ENCODE assay signal across 14 cellular contexts in genomic region chr22:39706406-39707150, GRCh38.
DNase-seq lines count a peak whose midpoint lies in the region; ATAC-seq and TF ChIP-seq lines count a peak whose summit lies in the region.
"Had no signal": no experiment of that assay in that cellular context is flagged by ENCODE, and none has a peak within 500 bp of the region (broad histone marks: within the 10 kb centered on the region; RNA-seq: fewer than 3 reads in every experiment).

No MANE protein-coding gene starts in this region.

- peak; percentile 69 for ATAC-seq in GM23338
- ATAC-seq in HG03097 (IDR thresholded peaks at IDR 0.05; ENCODE audit: low FRiP score, unreplicated experiment), result no peak

- H4K91ac ChIP-seq in neuronal stem cell (ENCODE audit: low read depth, low read length, poor library complexity), result peak overlapping the region; percentile 6

- no peak overlapping the region for H3K27ac Mint-ChIP-seq in GM23338
- H3K27ac Mint-ChIP-seq in endodermal cell, result no peak overlapping the region

- H2BK12ac ChIP-seq in neuronal stem cell (ENCODE audit: low read length), result no peak overlapping the region

- peak overlapping the region; percentile 79 for H2BK5ac ChIP-seq in neuronal stem cell (ENCODE audit: low read length)

- H3K36me3 Mint-ChIP-seq in GM23338 (ENCODE audit: low read depth), result no peaks in the 10 kb centered on the region
- H3K36me3 Mint-ChIP-seq in endodermal cell (ENCODE audit: low read depth), result no peaks in the 10 kb centered on the region

- H3K27me3 Mint-ChIP-seq in GM23338 (ENCODE audit: insufficient read depth, low read depth, poor library complexity), result peaks cover 5% of the 10 kb centered on the region
- peaks cover 8% of the 10 kb centered on the region for H3K27me3 Mint-ChIP-seq in endodermal cell (ENCODE audit: insufficient read depth)

- DNase-seq in GM23338 (ENCODE audit: low spot score) (peak; percentile 37), NCI-H345 (lab: John Stamatoyannopoulos, UW) (peak; percentile 70), endodermal cell (no peak), neuronal stem cell (ENCODE audit: low spot score) (no peak), NCI-H510A (lab: John Stamatoyannopoulos, UW) (no peak), NCI-H1105 treated with DMSO at 0.1 percent for 48 hours (lab: John Stamatoyannopoulos, UW) (no peak)
- DNase-seq: DMS 273 treated with DMSO at 0.1 percent for 48 hours, EL, NCI-H1436, NCI-H446, Peyer's patch, SHP77 had no signal

- H3K79me1 ChIP-seq in neuronal stem cell (ENCODE audit: low read depth, low read length), result no peaks in the 10 kb centered on the region

- no peak overlapping the region for H2AK5ac ChIP-seq in neuronal stem cell (ENCODE audit: low read depth, low read length)

- no peaks in the 10 kb centered on the region for H3F3A ChIP-seq in GM23338 (replicated peaks; ENCODE audit: low read depth)

- H3K9me3 Mint-ChIP-seq in GM23338, result no peaks in the 10 kb centered on the region
- no peaks in the 10 kb centered on the region for H3K9me3 Mint-ChIP-seq in endodermal cell

- H3K4ac ChIP-seq in neuronal stem cell (ENCODE audit: low read length), result no peak overlapping the region

- H2BK120ac ChIP-seq in neuronal stem cell (ENCODE audit: low read depth, low read length), result no peak overlapping the region

- H3K18ac ChIP-seq in neuronal stem cell (ENCODE audit: low read length), result peak overlapping the region; percentile 27

- no peak overlapping the region for H3K23ac ChIP-seq in neuronal stem cell (ENCODE audit: low read depth, low read length, poor library complexity)

- TF ChIP-seq CTCF in GM23338 (conservative IDR thresholded peaks at IDR 0.05; ENCODE audit: low read depth in 2 of 2), result no peak
- TF ChIP-seq CTCF in endodermal cell (conservative IDR thresholded peaks at IDR 0.05), result no peak

- no peak overlapping the region for H3K14ac ChIP-seq in neuronal stem cell (ENCODE audit: low read length)

- H3K4me3 ChIP-seq in GM23338, result no peak overlapping the region
- H3K4me3 ChIP-seq in endodermal cell (ENCODE audit: low read length), result no peak overlapping the region
- no peak overlapping the region for H3K4me3 ChIP-seq in neuronal stem cell (ENCODE audit: low read length in 2 of 2)
- H3K4me3 ChIP-seq: BLaER1, Peyer's patch had no signal

- H3K79me2 ChIP-seq in GM23338 (replicated peaks; ENCODE audit: insufficient read depth), result no peaks in the 10 kb centered on the region

- peak overlapping the region; percentile 82 for H2BK15ac ChIP-seq in neuronal stem cell (ENCODE audit: low read length)

- no peak overlapping the region for H3K4me2 ChIP-seq in GM23338
- H3K4me2 ChIP-seq in neuronal stem cell (ENCODE audit: insufficient read depth, low read length, poor library complexity, severe bottlenecking), result no peak overlapping the region
- H3K4me2 ChIP-seq: BLaER1 had no signal

- H2AFZ ChIP-seq in GM23338, result peak overlapping the region; percentile 81
- peak overlapping the region; percentile 86 for H2AFZ ChIP-seq in neuronal stem cell (ENCODE audit: low read length)

- H3K36me3 ChIP-seq in GM23338 (ENCODE audit: insufficient read depth) (no peaks in the 10 kb centered on the region), endodermal cell (ENCODE audit: control insufficient read depth, insufficient read depth, low read length) (no peaks in the 10 kb centered on the region), neuronal stem cell (replicated peaks in 1 of 2; ENCODE audit: control insufficient read depth in 2 of 2, insufficient read depth in 2 of 2, low read length in 2 of 2) (no peaks in the 10 kb centered on the region)
- H3K36me3 ChIP-seq: BLaER1, Peyer's patch had no signal

- no peak overlapping the region for H3K9ac ChIP-seq in endodermal cell (ENCODE audit: extremely low read depth, low read length, poor library complexity, severe bottlenecking)
- no peak overlapping the region for H3K9ac ChIP-seq in neuronal stem cell (ENCODE audit: low read depth, low read length, poor library complexity)
- H3K9ac ChIP-seq: BLaER1 had no signal

- no peaks in the 10 kb centered on the region for H4K20me1 ChIP-seq in GM23338 (replicated peaks; ENCODE audit: insufficient read depth)
- H4K20me1 ChIP-seq: BLaER1 had no signal

- no peak overlapping the region for H3K27ac ChIP-seq in GM23338 (ENCODE audit: low read depth)
- H3K27ac ChIP-seq in endodermal cell (ENCODE audit: low read depth, low read length), result peak overlapping the region; percentile 70
- no peak overlapping the region for H3K27ac ChIP-seq in neuronal stem cell (replicated peaks; ENCODE audit: low read length)
- H3K27ac ChIP-seq: BLaER1, Peyer's patch had no signal

- no peaks in the 10 kb centered on the region for H3K9me3 ChIP-seq in endodermal cell (ENCODE audit: control insufficient read depth, low read length)
- no peaks in the 10 kb centered on the region for H3K9me3 ChIP-seq in neuronal stem cell (replicated peaks in 1 of 2; ENCODE audit: control insufficient read depth in 2 of 2, insufficient read depth in 1 of 2, low read depth in 1 of 2, low read length in 2 of 2)
- H3K9me3 ChIP-seq: BLaER1, Peyer's patch had no signal

- no peak overlapping the region for H3K4me3 Mint-ChIP-seq in GM23338
- H3K4me3 Mint-ChIP-seq in endodermal cell, result no peak overlapping the region

- no peaks in the 10 kb centered on the region for H3K4me1 ChIP-seq in GM23338 (ENCODE audit: insufficient read depth)
- H3K4me1 ChIP-seq in endodermal cell (ENCODE audit: control insufficient read depth, insufficient read depth, low read length), result no peaks in the 10 kb centered on the region
- H3K4me1 ChIP-seq in neuronal stem cell (ENCODE audit: control insufficient read depth in 2 of 2, insufficient read depth in 1 of 2, low read depth in 1 of 2, low read length in 2 of 2), result peaks cover 2 to 19% of the 10 kb centered on the region in 2 donors

- H3K4me1 Mint-ChIP-seq in GM23338, result peaks cover 12% of the 10 kb centered on the region; the same call in 2 of the 3 replicates
- peaks cover 13% of the 10 kb centered on the region for H3K4me1 Mint-ChIP-seq in endodermal cell

- no peaks in the 10 kb centered on the region for H3K9me2 ChIP-seq in GM23338 (ENCODE audit: insufficient read depth)

- no peak overlapping the region for H4K8ac ChIP-seq in neuronal stem cell (ENCODE audit: low read depth, low read length)

- H3K27me3 ChIP-seq in GM23338 (ENCODE audit: insufficient read depth), result no peaks in the 10 kb centered on the region
- peaks cover 17% of the 10 kb centered on the region for H3K27me3 ChIP-seq in endodermal cell (ENCODE audit: control insufficient read depth, insufficient read depth, low read length, poor library complexity, severe bottlenecking)
- peaks cover 0 to 16% (median 0%) of the 10 kb centered on the region in 3 experiments for H3K27me3 ChIP-seq in neuronal stem cell (ENCODE audit: control insufficient read depth in 3 of 3, insufficient read depth in 3 of 3, low read depth in 1 of 3, low read length in 3 of 3)
- H3K27me3 ChIP-seq: BLaER1, Peyer's patch had no signal

- WGBS in endodermal cell (ENCODE audit: insufficient coverage in 1 of 2, insufficient read length in 1 of 2), 2 experiments, result 73 to 84% methylated on average over 25 to 27 of the region's 27 CpGs
- no CpG with 5 or more reads among the region's 27 CpGs for WGBS in neuronal stem cell (ENCODE audit: extremely low coverage in 2 of 2, insufficient read length in 2 of 2, insufficient replicate concordance in 1 of 2), 2 donors

TF ChIP-seq in GM23338, 12 proteins besides CTCF, POLR2A, EP300 and RAD21 (continues in another document):
- TF ChIP-seq STAT1 (IDR thresholded peaks at IDR 0.05; ENCODE audit: unreplicated experiment) (no peak), ZNF331 (CRISPR knock-in tag; IDR thresholded peaks at IDR 0.05; ENCODE audit: low read depth) (no peak), POLR2AphosphoS5 (IDR thresholded peaks at IDR 0.05; ENCODE audit: low read depth) (no peak), ZNF114 (CRISPR knock-in tag; IDR thresholded peaks at IDR 0.05) (no peak), EZH2phosphoT487 (IDR thresholded peaks at IDR 0.05; ENCODE audit: unreplicated experiment) (no peak), JUNB (IDR thresholded peaks at IDR 0.05; ENCODE audit: unreplicated experiment) (no peak), NANOG (IDR thresholded peaks at IDR 0.05; ENCODE audit: borderline replicate concordance) (no peak), CREB1 (CRISPR knock-in tag; IDR thresholded peaks at IDR 0.05; ENCODE audit: low read depth) (no peak)
- TF ChIP-seq, protein P1, sequence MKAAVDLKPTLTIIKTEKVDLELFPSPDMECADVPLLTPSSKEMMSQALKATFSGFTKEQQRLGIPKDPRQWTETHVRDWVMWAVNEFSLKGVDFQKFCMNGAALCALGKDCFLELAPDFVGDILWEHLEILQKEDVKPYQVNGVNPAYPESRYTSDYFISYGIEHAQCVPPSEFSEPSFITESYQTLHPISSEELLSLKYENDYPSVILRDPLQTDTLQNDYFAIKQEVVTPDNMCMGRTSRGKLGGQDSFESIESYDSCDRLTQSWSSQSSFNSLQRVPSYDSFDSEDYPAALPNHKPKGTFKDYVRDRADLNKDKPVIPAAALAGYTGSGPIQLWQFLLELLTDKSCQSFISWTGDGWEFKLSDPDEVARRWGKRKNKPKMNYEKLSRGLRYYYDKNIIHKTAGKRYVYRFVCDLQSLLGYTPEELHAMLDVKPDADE (IDR thresholded peaks at IDR 0.05), result no peak
- TF ChIP-seq, protein P2, sequence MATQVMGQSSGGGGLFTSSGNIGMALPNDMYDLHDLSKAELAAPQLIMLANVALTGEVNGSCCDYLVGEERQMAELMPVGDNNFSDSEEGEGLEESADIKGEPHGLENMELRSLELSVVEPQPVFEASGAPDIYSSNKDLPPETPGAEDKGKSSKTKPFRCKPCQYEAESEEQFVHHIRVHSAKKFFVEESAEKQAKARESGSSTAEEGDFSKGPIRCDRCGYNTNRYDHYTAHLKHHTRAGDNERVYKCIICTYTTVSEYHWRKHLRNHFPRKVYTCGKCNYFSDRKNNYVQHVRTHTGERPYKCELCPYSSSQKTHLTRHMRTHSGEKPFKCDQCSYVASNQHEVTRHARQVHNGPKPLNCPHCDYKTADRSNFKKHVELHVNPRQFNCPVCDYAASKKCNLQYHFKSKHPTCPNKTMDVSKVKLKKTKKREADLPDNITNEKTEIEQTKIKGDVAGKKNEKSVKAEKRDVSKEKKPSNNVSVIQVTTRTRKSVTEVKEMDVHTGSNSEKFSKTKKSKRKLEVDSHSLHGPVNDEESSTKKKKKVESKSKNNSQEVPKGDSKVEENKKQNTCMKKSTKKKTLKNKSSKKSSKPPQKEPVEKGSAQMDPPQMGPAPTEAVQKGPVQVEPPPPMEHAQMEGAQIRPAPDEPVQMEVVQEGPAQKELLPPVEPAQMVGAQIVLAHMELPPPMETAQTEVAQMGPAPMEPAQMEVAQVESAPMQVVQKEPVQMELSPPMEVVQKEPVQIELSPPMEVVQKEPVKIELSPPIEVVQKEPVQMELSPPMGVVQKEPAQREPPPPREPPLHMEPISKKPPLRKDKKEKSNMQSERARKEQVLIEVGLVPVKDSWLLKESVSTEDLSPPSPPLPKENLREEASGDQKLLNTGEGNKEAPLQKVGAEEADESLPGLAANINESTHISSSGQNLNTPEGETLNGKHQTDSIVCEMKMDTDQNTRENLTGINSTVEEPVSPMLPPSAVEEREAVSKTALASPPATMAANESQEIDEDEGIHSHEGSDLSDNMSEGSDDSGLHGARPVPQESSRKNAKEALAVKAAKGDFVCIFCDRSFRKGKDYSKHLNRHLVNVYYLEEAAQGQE (IDR thresholded peaks at IDR 0.05; ENCODE audit: unreplicated experiment), result no peak

Comparison
In these comparisons a context has a peak if more than half of its experiments do, and no peak if none do; other contexts are left out.
1. DNase-seq: peak in GM23338 (single experiment) and NCI-H345 (single experiment); none in endodermal cell (single experiment), neuronal stem cell (single experiment), NCI-H510A (single experiment) and NCI-H1105 treated with DMSO at 0.1 percent for 48 hours (single experiment).